Comparison of ENCODE assay signal across 9 cellular contexts in genomic region chr5:138180183-138180782, GRCh38. TPM values are rescaled to one million over a fixed set of nuclear protein-coding genes. Genes with fewer than 3 reads are reported as not detected.
A peak's percentile ranks its signal among the peaks of the same experiment; 100 is the strongest.
DNase-seq lines count a peak whose midpoint lies in the region; ATAC-seq, FAIRE-seq and TF ChIP-seq lines count a peak whose summit lies in the region.
"Had no signal": no experiment of that assay in that cellular context is flagged by ENCODE, and none has a peak within 500 bp of the region (broad histone marks: within the 10 kb centered on the region; RNA-seq: fewer than 3 reads in every experiment).

No MANE protein-coding gene starts in this region.

- TF ChIP-seq CTCF in astrocyte (IDR thresholded peaks at IDR 0.05; ENCODE audit: insufficient read depth, low read depth, low read length) (peak; percentile 62), HepG2 (CRISPR knock-in tag; IDR thresholded peaks at IDR 0.05) (peak; percentile 80)

- FAIRE-seq in astrocyte (lab: Jason Lieb, UNC) (no peak), HepG2 (lab: Jason Lieb, UNC) (peak; percentile 96)

- peak overlapping the region; percentile 98 for H3K9ac ChIP-seq in astrocyte (ENCODE audit: low read length)
- peak overlapping the region; percentile 83 for H3K9ac ChIP-seq in HepG2 (ENCODE audit: insufficient read depth, low read depth, low read length)

- peak; percentile 49 for TF ChIP-seq RAD21 in HepG2 (CRISPR knock-in tag; IDR thresholded peaks at IDR 0.05)

- H3K4me3 ChIP-seq in astrocyte (ENCODE audit: insufficient read depth, low read depth, low read length) (peak overlapping the region; percentile 99), HepG2 (replicated peaks in 1 of 3; ENCODE audit: insufficient read depth in 1 of 3, low read depth in 2 of 3, low read length in 3 of 3) (peak overlapping the region; percentile 63 to 92 (median 87); a peak in 5 of 6 replicates)

- H3K27me3 ChIP-seq in astrocyte (ENCODE audit: insufficient read depth, low read length): no peaks in the 10 kb centered on the region
- H3K27me3 ChIP-seq in HepG2 (ENCODE audit: control insufficient read depth in 1 of 2, insufficient read depth in 2 of 2, low read length in 2 of 2): no peaks in the 10 kb centered on the region; a peak in 1 of 5 replicates

- peak; percentile 26 for ATAC-seq in HG02759 (IDR thresholded peaks at IDR 0.05; ENCODE audit: unreplicated experiment)
- ATAC-seq in HepG2: peak; percentile 11
- no peak for ATAC-seq in GM19452 (IDR thresholded peaks at IDR 0.05; ENCODE audit: unreplicated experiment)
- no peak for ATAC-seq in HG02870 (IDR thresholded peaks at IDR 0.05; ENCODE audit: unreplicated experiment)
- ATAC-seq in HG02981 (IDR thresholded peaks at IDR 0.05; ENCODE audit: unreplicated experiment): no peak

- H3K36me3 ChIP-seq in astrocyte (ENCODE audit: insufficient read depth, low read length) (peaks cover 30% of the 10 kb centered on the region), HepG2 (replicated peaks in 1 of 2; ENCODE audit: control insufficient read depth in 1 of 2, insufficient read depth in 2 of 2, low read length in 2 of 2) (peaks cover 19 to 49% of the 10 kb centered on the region in 2 experiments)

- DNase-seq in Caki2 (ENCODE audit: low read depth): peak; percentile 54
- DNase-seq in NCI-H524 (lab: John Stamatoyannopoulos, UW): peak; percentile 39 to 77
- DNase-seq in astrocyte (ENCODE audit: low read depth): peak; percentile 19
- DNase-seq in HepG2 (ENCODE audit: low spot score): peak; percentile 73

- H3K4me2 ChIP-seq in astrocyte (ENCODE audit: low read length) (peak overlapping the region; percentile 87), HepG2 (ENCODE audit: low read depth, low read length) (peak overlapping the region; percentile 94)

- no peaks in the 10 kb centered on the region for H3K9me3 Mint-ChIP-seq in astrocyte (ENCODE audit: unreplicated experiment)
- H3K9me3 Mint-ChIP-seq: stimulated activated naive CD8-positive, alpha-beta T cell treated with anti-CD3 and anti-CD28 coated beads, Interleukin-15, Interleukin-2, amounts not matched to agents 100 ng/mL and 50 ng/mL, for 24 hours had no signal

- H3K4me3 Mint-ChIP-seq in astrocyte (ENCODE audit: unreplicated experiment): no peak overlapping the region
- H3K4me3 Mint-ChIP-seq: stimulated activated naive CD8-positive, alpha-beta T cell treated with anti-CD3 and anti-CD28 coated beads, Interleukin-15, Interleukin-2, amounts not matched to agents 100 ng/mL and 50 ng/mL, for 24 hours had no signal

- CTCF ChIA-PET in HepG2 (lab: Yijun Ruan, JAX; ENCODE audit: low intra/inter-chr PET ratio, low total read pairs): interaction anchor here (1.0 to 2.1 kb wide), 2 partner anchors 103 to 105 kb away, joined by 3 to 18 read pairs; no protein-coding TSS in a partner anchor

- no TSS peak for BruUV-seq in HepG2 (replicated peaks; lab: Mats Ljungman, UMichigan)

- H3K36me3 Mint-ChIP-seq in astrocyte (ENCODE audit: low read depth, unreplicated experiment): peaks cover 3% of the 10 kb centered on the region

- peaks cover 64% of the 10 kb centered on the region for H3K79me2 ChIP-seq in astrocyte (ENCODE audit: insufficient read depth, low read length)
- H3K79me2 ChIP-seq in HepG2 (ENCODE audit: insufficient read depth, low read length): peaks cover 37% of the 10 kb centered on the region

- H2AFZ ChIP-seq in astrocyte (ENCODE audit: low read depth, low read length) (no peak overlapping the region), HepG2 (ENCODE audit: low read length) (no peak overlapping the region)

- no peak for TF ChIP-seq POLR2A in HepG2 (IDR thresholded peaks at IDR 0.05; ENCODE audit: insufficient read depth in 1 of 2, low read depth in 2 of 2, low read length in 2 of 2)

- H3K9me3 ChIP-seq in astrocyte (ENCODE audit: insufficient read depth, low read depth, low read length) (no peaks in the 10 kb centered on the region), HepG2 (ENCODE audit: low read length) (no peaks in the 10 kb centered on the region)

- H4K20me1 ChIP-seq in astrocyte (ENCODE audit: insufficient read depth, low read length): peaks cover 4% of the 10 kb centered on the region
- no peaks in the 10 kb centered on the region for H4K20me1 ChIP-seq in HepG2 (ENCODE audit: insufficient read depth, low read length)

- H3K4me1 ChIP-seq in astrocyte (ENCODE audit: insufficient read depth, low read length) (peaks cover 12% of the 10 kb centered on the region), HepG2 (ENCODE audit: insufficient read depth, low read length) (peaks cover 36% of the 10 kb centered on the region)

- in situ Hi-C loops in Caki2 (cut with HindIII; ENCODE audit: low pct_unique_long_range_greater_than_20kb, low sequenced_read_pairs) (no loop called here), HepG2 (cut with HindIII; ENCODE audit: extremely low pct_ligation_motif_present, low pct_unique_long_range_greater_than_20kb) (loop anchor here (25.0 kb wide), 1 partner anchor 232 kb away; no protein-coding TSS in a partner anchor)

- intact Hi-C loops in HepG2 (cut with micrococcal nuclease; ENCODE audit: unreplicated experiment): no loop called here

- no peak overlapping the region for H3K27ac ChIP-seq in astrocyte (ENCODE audit: low read depth, low read length)
- H3K27ac ChIP-seq in HepG2 (ENCODE audit: extremely low read length, insufficient read depth, low read length): peak overlapping the region; percentile 96

- H3K27ac Mint-ChIP-seq in astrocyte (ENCODE audit: unreplicated experiment): no peak overlapping the region
- H3K27ac Mint-ChIP-seq: stimulated activated naive CD8-positive, alpha-beta T cell treated with anti-CD3 and anti-CD28 coated beads, Interleukin-15, Interleukin-2, amounts not matched to agents 100 ng/mL and 50 ng/mL, for 24 hours had no signal

- POLR2A ChIA-PET in HepG2 (lab: Yijun Ruan, JAX): interaction anchor here (2.8 kb wide), 1 partner anchor 172 kb away, joined by 9 read pairs; the partner anchor contains the start of gene KDM3B

- TF ChIP-seq EP300 in HepG2 (IDR thresholded peaks at IDR 0.05; ENCODE audit: low read depth in 2 of 2, low read length in 2 of 2) (no peak), HepG2 (CRISPR knock-in tag; IDR thresholded peaks at IDR 0.05; ENCODE audit: borderline replicate concordance) (no peak)

- WGBS in HepG2 (ENCODE audit: low lambda C conversion rate): 75% methylated on average over 5 of the region's 5 CpGs

- no peaks in the 10 kb centered on the region for H3K27me3 Mint-ChIP-seq in astrocyte (ENCODE audit: low read depth, unreplicated experiment)
- H3K27me3 Mint-ChIP-seq: stimulated activated naive CD8-positive, alpha-beta T cell treated with anti-CD3 and anti-CD28 coated beads, Interleukin-15, Interleukin-2, amounts not matched to agents 100 ng/mL and 50 ng/mL, for 24 hours had no signal

- peaks cover 2% of the 10 kb centered on the region for H3K4me1 Mint-ChIP-seq in astrocyte (ENCODE audit: low read depth, unreplicated experiment)

RNA-seq across cellular contexts. Expression of gene KIF20A, which starts 1.4 kb away (rescaled TPM):
- 33.1 and 43.9 TPM in 2 replicates for total RNA-seq in Caki2 (2014; rRNA removed; shearing (Covaris generic); ENCODE audit: low replicate concordance)
- total RNA-seq in astrocyte (2.7 and 4.7 TPM in 2 replicates), HepG2 (2016; rRNA removed; fragmentation: Illumina TruSeq; extraction: Trizol) (66.8 and 91.6 TPM in 2 replicates)
- total RNA-seq in HepG2 (2016; cell fraction: cytosol; rRNA removed; fragmentation: Illumina TruSeq; extraction: Trizol; ENCODE audit: low read depth): 16.2 and 16.7 TPM in 2 replicates
- total RNA-seq in HepG2 (2016; cell fraction: insoluble cytoplasmic fraction; rRNA removed; fragmentation: Illumina TruSeq; extraction: Trizol): 66.5 and 88.5 TPM in 2 replicates
- 25.5 and 29.6 TPM in 2 replicates for total RNA-seq in HepG2 (2016; cell fraction: membrane; rRNA removed; fragmentation: Illumina TruSeq; extraction: Trizol)
- total RNA-seq in HepG2 (2016; cell fraction: nucleus; rRNA removed; fragmentation: Illumina TruSeq; extraction: Trizol): 50.4 and 55.2 TPM in 2 replicates
- polyA plus RNA-seq in HepG2 (2011; rRNA removed): 12.9 and 17.1 TPM in 2 replicates
- polyA plus RNA-seq in HepG2 (2011; cell fraction: cytosol; rRNA removed): 10.2 and 13.5 TPM in 2 replicates
- polyA plus RNA-seq in HepG2 (2011; cell fraction: nucleus; rRNA removed): 17.4 and 25.0 TPM in 2 replicates
- 9.1 and 18.8 TPM in 2 replicates for polyA plus RNA-seq in HepG2 (2012)
- polyA plus RNA-seq in HepG2 (2016; cell fraction: cytosol; fragmentation: Illumina TruSeq; extraction: Trizol; ENCODE audit: low read depth): 6.5 and 7.7 TPM in 2 replicates
- 75.4 and 76.8 TPM in 2 replicates for polyA plus RNA-seq in HepG2 (2016; cell fraction: insoluble cytoplasmic fraction; fragmentation: Illumina TruSeq; extraction: Trizol; ENCODE audit: low read depth)
- 10.7 and 15.0 TPM in 2 replicates for polyA plus RNA-seq in HepG2 (2016; cell fraction: membrane; fragmentation: Illumina TruSeq; extraction: Trizol; ENCODE audit: low read depth)
- polyA plus RNA-seq in HepG2 (2016; cell fraction: nucleus; fragmentation: Illumina TruSeq; extraction: Trizol; ENCODE audit: insufficient read depth, low read depth): 58.3 and 60.2 TPM in 2 replicates
- 71.6 and 227 TPM in 2 replicates for polyA minus RNA-seq in HepG2 (2011; rRNA and poly(A)+ RNA removed; ENCODE audit: low replicate concordance)
- polyA minus RNA-seq in HepG2 (2011; cell fraction: cytosol; rRNA and poly(A)+ RNA removed): 18.2 and 22.6 TPM in 2 replicates
- 31.6 and 55.2 TPM in 2 replicates for polyA minus RNA-seq in HepG2 (2011; cell fraction: nucleus; rRNA and poly(A)+ RNA removed)

RNA-seq across cellular contexts. Expression of gene BRD8, which starts 1.9 kb away (rescaled TPM):
- 47.4 and 61.5 TPM in 2 replicates for total RNA-seq in Caki2 (2014; rRNA removed; shearing (Covaris generic); ENCODE audit: low replicate concordance)
- total RNA-seq in astrocyte: 33.1 and 35.0 TPM in 2 replicates
- 50.6 and 62.5 TPM in 2 replicates for total RNA-seq in HepG2 (2016; rRNA removed; fragmentation: Illumina TruSeq; extraction: Trizol)
- 11.6 and 13.7 TPM in 2 replicates for total RNA-seq in HepG2 (2016; cell fraction: cytosol; rRNA removed; fragmentation: Illumina TruSeq; extraction: Trizol; ENCODE audit: low read depth)
- total RNA-seq in HepG2 (2016; cell fraction: insoluble cytoplasmic fraction; rRNA removed; fragmentation: Illumina TruSeq; extraction: Trizol): 47.4 and 59.6 TPM in 2 replicates
- 23.4 and 24.1 TPM in 2 replicates for total RNA-seq in HepG2 (2016; cell fraction: membrane; rRNA removed; fragmentation: Illumina TruSeq; extraction: Trizol)
- total RNA-seq in HepG2 (2016; cell fraction: nucleus; rRNA removed; fragmentation: Illumina TruSeq; extraction: Trizol): 82.0 and 95.0 TPM in 2 replicates
- 57.6 and 71.1 TPM in 2 replicates for polyA plus RNA-seq in HepG2 (2011; rRNA removed)
- polyA plus RNA-seq in HepG2 (2011; cell fraction: cytosol; rRNA removed): 21.9 and 23.1 TPM in 2 replicates
- 117 and 118 TPM in 2 replicates for polyA plus RNA-seq in HepG2 (2011; cell fraction: nucleus; rRNA removed)
- polyA plus RNA-seq in HepG2 (2012): 37.3 and 60.0 TPM in 2 replicates
- 3.8 and 4.9 TPM in 2 replicates for polyA plus RNA-seq in HepG2 (2016; cell fraction: cytosol; fragmentation: Illumina TruSeq; extraction: Trizol; ENCODE audit: low read depth)
- 41.5 and 49.7 TPM in 2 replicates for polyA plus RNA-seq in HepG2 (2016; cell fraction: insoluble cytoplasmic fraction; fragmentation: Illumina TruSeq; extraction: Trizol; ENCODE audit: low read depth)
- 9.2 and 9.8 TPM in 2 replicates for polyA plus RNA-seq in HepG2 (2016; cell fraction: membrane; fragmentation: Illumina TruSeq; extraction: Trizol; ENCODE audit: low read depth)
- 254 and 256 TPM in 2 replicates for polyA plus RNA-seq in HepG2 (2016; cell fraction: nucleus; fragmentation: Illumina TruSeq; extraction: Trizol; ENCODE audit: insufficient read depth, low read depth)
- polyA minus RNA-seq in HepG2 (2011; rRNA and poly(A)+ RNA removed; ENCODE audit: low replicate concordance): 42.3 and 95.1 TPM in 2 replicates
- 18.9 and 22.9 TPM in 2 replicates for polyA minus RNA-seq in HepG2 (2011; cell fraction: cytosol; rRNA and poly(A)+ RNA removed)
- polyA minus RNA-seq in HepG2 (2011; cell fraction: nucleus; rRNA and poly(A)+ RNA removed): 77.9 and 82.4 TPM in 2 replicates

RNA-seq across cellular contexts. Expression of gene CDC23, which starts 32.8 kb away (rescaled TPM):
- total RNA-seq in Caki2 (2014; rRNA removed; shearing (Covaris generic); ENCODE audit: low replicate concordance): 16.0 and 17.6 TPM in 2 replicates
- total RNA-seq in astrocyte: 27.6 and 34.2 TPM in 2 replicates
- total RNA-seq in HepG2 (2016; rRNA removed; fragmentation: Illumina TruSeq; extraction: Trizol): 47.7 and 64.2 TPM in 2 replicates
- 5.3 and 5.6 TPM in 2 replicates for total RNA-seq in HepG2 (2016; cell fraction: cytosol; rRNA removed; fragmentation: Illumina TruSeq; extraction: Trizol; ENCODE audit: low read depth)
- total RNA-seq in HepG2 (2016; cell fraction: insoluble cytoplasmic fraction; rRNA removed; fragmentation: Illumina TruSeq; extraction: Trizol): 47.3 and 67.7 TPM in 2 replicates
- total RNA-seq in HepG2 (2016; cell fraction: membrane; rRNA removed; fragmentation: Illumina TruSeq; extraction: Trizol): 10.9 and 12.4 TPM in 2 replicates
- 35.4 and 36.8 TPM in 2 replicates for total RNA-seq in HepG2 (2016; cell fraction: nucleus; rRNA removed; fragmentation: Illumina TruSeq; extraction: Trizol)
- 28.2 and 38.3 TPM in 2 replicates for polyA plus RNA-seq in HepG2 (2011; rRNA removed)
- polyA plus RNA-seq in HepG2 (2011; cell fraction: cytosol; rRNA removed): 17.0 and 23.7 TPM in 2 replicates
- 30.2 and 33.3 TPM in 2 replicates for polyA plus RNA-seq in HepG2 (2011; cell fraction: nucleus; rRNA removed)
- polyA plus RNA-seq in HepG2 (2012): 18.0 and 25.9 TPM in 2 replicates
- polyA plus RNA-seq in HepG2 (2016; cell fraction: cytosol; fragmentation: Illumina TruSeq; extraction: Trizol; ENCODE audit: low read depth): 1.9 and 2.4 TPM in 2 replicates
- 58.9 and 61.5 TPM in 2 replicates for polyA plus RNA-seq in HepG2 (2016; cell fraction: insoluble cytoplasmic fraction; fragmentation: Illumina TruSeq; extraction: Trizol; ENCODE audit: low read depth)
- 6.1 and 7.0 TPM in 2 replicates for polyA plus RNA-seq in HepG2 (2016; cell fraction: membrane; fragmentation: Illumina TruSeq; extraction: Trizol; ENCODE audit: low read depth)
- 46.3 and 48.4 TPM in 2 replicates for polyA plus RNA-seq in HepG2 (2016; cell fraction: nucleus; fragmentation: Illumina TruSeq; extraction: Trizol; ENCODE audit: insufficient read depth, low read depth)
- polyA minus RNA-seq in HepG2 (2011; rRNA and poly(A)+ RNA removed; ENCODE audit: low replicate concordance): 36.7 and 39.6 TPM in 2 replicates
- polyA minus RNA-seq in HepG2 (2011; cell fraction: cytosol; rRNA and poly(A)+ RNA removed): 17.8 and 19.5 TPM in 2 replicates
- polyA minus RNA-seq in HepG2 (2011; cell fraction: nucleus; rRNA and poly(A)+ RNA removed): 42.4 and 60.0 TPM in 2 replicates

RNA-seq across cellular contexts. Expression of gene NME5, which starts 41.1 kb away (rescaled TPM):
- not detected in 2 replicates for total RNA-seq in Caki2 (2014; rRNA removed; shearing (Covaris generic); ENCODE audit: low replicate concordance)
- total RNA-seq in astrocyte: 2.9 and 3.2 TPM in 2 replicates
- 0.18 and 0.39 TPM in 2 replicates for total RNA-seq in HepG2 (2016; rRNA removed; fragmentation: Illumina TruSeq; extraction: Trizol)
- 0.18 TPM in 1 of 2 replicates, not detected in the other for total RNA-seq in HepG2 (2016; cell fraction: cytosol; rRNA removed; fragmentation: Illumina TruSeq; extraction: Trizol; ENCODE audit: low read depth)
- 0.25 and 0.26 TPM in 2 replicates for total RNA-seq in HepG2 (2016; cell fraction: insoluble cytoplasmic fraction; rRNA removed; fragmentation: Illumina TruSeq; extraction: Trizol)
- total RNA-seq in HepG2 (2016; cell fraction: membrane; rRNA removed; fragmentation: Illumina TruSeq; extraction: Trizol): not detected in 2 replicates
- 0.34 TPM in 1 of 2 replicates, not detected in the other for total RNA-seq in HepG2 (2016; cell fraction: nucleus; rRNA removed; fragmentation: Illumina TruSeq; extraction: Trizol)
- not detected in 2 replicates for polyA plus RNA-seq in HepG2 (2011; rRNA removed)
- polyA plus RNA-seq in HepG2 (2011; cell fraction: cytosol; rRNA removed): not detected in 2 replicates
- not detected in 2 replicates for polyA plus RNA-seq in HepG2 (2011; cell fraction: nucleus; rRNA removed)
- not detected in 2 replicates for polyA plus RNA-seq in HepG2 (2012)
- polyA plus RNA-seq in HepG2 (2016; cell fraction: cytosol; fragmentation: Illumina TruSeq; extraction: Trizol; ENCODE audit: low read depth): 0.24 TPM in 1 of 2 replicates, not detected in the other
- 0.20 and 0.40 TPM in 2 replicates for polyA plus RNA-seq in HepG2 (2016; cell fraction: insoluble cytoplasmic fraction; fragmentation: Illumina TruSeq; extraction: Trizol; ENCODE audit: low read depth)
- polyA plus RNA-seq in HepG2 (2016; cell fraction: membrane; fragmentation: Illumina TruSeq; extraction: Trizol; ENCODE audit: low read depth): not detected in 2 replicates
- not detected in 2 replicates for polyA plus RNA-seq in HepG2 (2016; cell fraction: nucleus; fragmentation: Illumina TruSeq; extraction: Trizol; ENCODE audit: insufficient read depth, low read depth)
- not detected in 2 replicates for polyA minus RNA-seq in HepG2 (2011; rRNA and poly(A)+ RNA removed; ENCODE audit: low replicate concordance)
- polyA minus RNA-seq in HepG2 (2011; cell fraction: cytosol; rRNA and poly(A)+ RNA removed): not detected in 2 replicates
- not detected in 2 replicates for polyA minus RNA-seq in HepG2 (2011; cell fraction: nucleus; rRNA and poly(A)+ RNA removed)

Comparison
In these comparisons a context has a peak if more than half of its experiments do, and no peak if none do; other contexts are left out.
1. DNase-seq: peak in every context shown above with its lines; median percentile 73 in HepG2; 58 in NCI-H524; 54 in Caki2; 19 in astrocyte.
2. ATAC-seq: peak in HG02759 (single experiment) and HepG2 (single experiment); none in GM19452 (single experiment), HG02870 (single experiment) and HG02981 (single experiment).